Comparison of ENCODE assay signal across 24 cellular contexts in genomic region chr13:20151016-20151415, GRCh38. TPM values are rescaled to one million over a fixed set of nuclear protein-coding genes. Genes with fewer than 3 reads are reported as not detected.
"Had no signal": no experiment of that assay in that cellular context is flagged by ENCODE, and none has a peak within 500 bp of the region (broad histone marks: within the 10 kb centered on the region; RNA-seq: fewer than 3 reads in every experiment).

No MANE protein-coding gene starts in this region.

- H3K4me3 Mint-ChIP-seq: mesothelial cell of epicardium, naive B cell, nephron progenitor cell had no signal

- H3K9me3 Mint-ChIP-seq: nephron progenitor cell had no signal

- DNase-seq: dorsolateral prefrontal cortex; effector CD4-positive, alpha-beta T cell; foreskin fibroblast; gastrocnemius medialis; mesenchymal stem cell; mucosa of descending colon; naive B cell; nephron progenitor cell; occipital lobe; stimulated activated CD4-positive, alpha-beta T cell treated with anti-CD3 and anti-CD28 coated beads, Interleukin-12 subunit alpha, Interleukin-12 subunit beta, amount 100 ng/mL, for 4 hours; stimulated activated CD4-positive, alpha-beta T cell treated with anti-CD3 and anti-CD28 coated beads, Interleukin-1b, Interleukin-23, amount 100 ng/mL, for 48 hours; stimulated activated CD4-positive, alpha-beta T cell treated with anti-CD3 and anti-CD28 coated beads, Interleukin-4, amount 100 ng/mL, for 1 hour; stimulated activated naive CD4-positive, alpha-beta T cell treated with Interleukin-2 at 50 U/mL for 16 hours; stomach; thyroid gland; trophoblast cell had no signal

- H3K36me3 Mint-ChIP-seq: mesothelial cell of epicardium had no signal

- H3K27ac Mint-ChIP-seq: mesothelial cell of epicardium, nephron progenitor cell, progenitor cell of endocrine pancreas had no signal

- H3K4me1 Mint-ChIP-seq: mesothelial cell of epicardium, naive B cell had no signal

- ATAC-seq: esophagus mucosa, gastrocnemius medialis, left lobe of liver, mucosa of descending colon, sciatic nerve had no signal

RNA-seq across cellular contexts. Expression of gene GJA3, which starts 9.8 kb away (rescaled TPM):
- total RNA-seq: gastrocnemius medialis, lung microvascular endothelial cell, mucosa of descending colon, sciatic nerve, subcutaneous adipose tissue had no signal

RNA-seq across cellular contexts. Expression of gene GJB2, which starts 41.7 kb away (rescaled TPM):
- total RNA-seq: glomerular endothelial cell, lung microvascular endothelial cell, subcutaneous adipose tissue had no signal
